ENCODE assay signal across 22 cellular contexts in the genomic region with DNA sequence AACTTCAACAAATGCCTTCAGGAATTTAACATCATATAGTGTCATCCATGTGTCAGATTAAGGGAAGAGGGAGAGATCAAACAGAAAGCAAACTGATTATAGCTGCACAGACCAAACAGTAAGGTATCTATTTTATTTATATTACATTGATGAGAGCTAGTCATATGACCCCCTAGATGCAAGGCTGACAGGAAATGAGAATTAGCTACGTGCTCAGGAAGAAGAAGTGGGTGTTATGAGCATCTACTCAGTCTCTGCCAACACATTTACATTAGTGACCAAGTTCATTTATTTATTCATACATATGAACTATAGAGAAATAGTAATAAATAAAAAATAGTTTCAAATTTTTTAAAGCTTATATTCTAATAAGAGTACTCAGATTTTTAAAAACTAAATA.
DNase-seq lines count a peak whose midpoint lies in the region; ATAC-seq lines count a peak whose summit lies in the region.
"Had no signal": no experiment of that assay in that cellular context is flagged by ENCODE, and none has a peak within 500 bp of the region (broad histone marks: within the 10 kb centered on the region; RNA-seq: fewer than 3 reads in every experiment).

No MANE protein-coding gene starts in this region.

- CTCF ChIA-PET in activated CD4-positive, alpha-beta memory T cell treated with anti-CD3 and anti-CD28 coated beads, Interleukin-2, amount 10 ng/mL, durations not matched to agents 7 days and 5 days (lab: Charles Lee), result no interaction called here

- H3K4me1 Mint-ChIP-seq in activated CD4-positive, alpha-beta memory T cell treated with anti-CD3 and anti-CD28 coated beads, Interleukin-2, amount 10 ng/mL, durations not matched to agents 7 days and 5 days, result no peaks in the 10 kb centered on the region
- H3K4me1 Mint-ChIP-seq: CD14-positive monocyte; CD8-positive, alpha-beta memory T cell had no signal

- DNase-seq in HK-2 (ENCODE audit: unreplicated experiment), result no peak
- no peak for DNase-seq in activated CD4-positive, alpha-beta memory T cell treated with anti-CD3 and anti-CD28 coated beads, Interleukin-2, amount 10 ng/mL, durations not matched to agents 7 days and 5 days
- DNase-seq in COLO829 (ENCODE audit: low spot score), result no peak
- DNase-seq: 8988T; ACHN; AML-193; BE2C; Calu3; CD4-positive, alpha-beta T cell; CD8-positive, alpha-beta memory T cell; COR-L47; DMS53; DMS79 treated with DMSO at 0.1 percent for 48 hours; GF-D8; GOT3 had no signal

- no peaks in the 10 kb centered on the region for H3K36me3 Mint-ChIP-seq in activated CD4-positive, alpha-beta memory T cell treated with anti-CD3 and anti-CD28 coated beads, Interleukin-2, amount 10 ng/mL, durations not matched to agents 7 days and 5 days (ENCODE audit: low read depth)
- H3K36me3 Mint-ChIP-seq: CD14-positive monocyte; CD8-positive, alpha-beta memory T cell had no signal

- H3K4me3 Mint-ChIP-seq in activated CD4-positive, alpha-beta memory T cell treated with anti-CD3 and anti-CD28 coated beads, Interleukin-2, amount 10 ng/mL, durations not matched to agents 7 days and 5 days, result no peak overlapping the region
- H3K4me3 Mint-ChIP-seq: CD14-positive monocyte; CD4-positive, alpha-beta T cell; CD8-positive, alpha-beta memory T cell had no signal

- H3K27me3 Mint-ChIP-seq in activated CD4-positive, alpha-beta memory T cell treated with anti-CD3 and anti-CD28 coated beads, Interleukin-2, amount 10 ng/mL, durations not matched to agents 7 days and 5 days, result no peaks in the 10 kb centered on the region
- H3K27me3 Mint-ChIP-seq: CD4-positive, alpha-beta T cell; CD8-positive, alpha-beta memory T cell had no signal

- peak; percentile 61 for ATAC-seq in GM18519 (IDR thresholded peaks at IDR 0.05; ENCODE audit: low FRiP score, unreplicated experiment)
- peak; percentile 57 for ATAC-seq in GM19351 (IDR thresholded peaks at IDR 0.05; ENCODE audit: unreplicated experiment)
- ATAC-seq in GM21723 (IDR thresholded peaks at IDR 0.05; ENCODE audit: unreplicated experiment), result peak; percentile 66
- ATAC-seq in HG03442 (IDR thresholded peaks at IDR 0.05; ENCODE audit: unreplicated experiment), result peak; percentile 77
- no peak for ATAC-seq in HG02610 (IDR thresholded peaks at IDR 0.05; ENCODE audit: unreplicated experiment)
- ATAC-seq: A549 had no signal

- H3K27ac Mint-ChIP-seq in activated CD4-positive, alpha-beta memory T cell treated with anti-CD3 and anti-CD28 coated beads, Interleukin-2, amount 10 ng/mL, durations not matched to agents 7 days and 5 days, result no peak overlapping the region
- H3K27ac Mint-ChIP-seq: CD14-positive monocyte; CD4-positive, alpha-beta T cell; CD8-positive, alpha-beta memory T cell had no signal

- H3K9me3 Mint-ChIP-seq in activated CD4-positive, alpha-beta memory T cell treated with anti-CD3 and anti-CD28 coated beads, Interleukin-2, amount 10 ng/mL, durations not matched to agents 7 days and 5 days, result peaks cover 2% of the 10 kb centered on the region

- POLR2A ChIA-PET in activated CD4-positive, alpha-beta memory T cell treated with anti-CD3 and anti-CD28 coated beads, Interleukin-2, amount 10 ng/mL, durations not matched to agents 7 days and 5 days (lab: Charles Lee), result no interaction called here
